ENCODE assay signal across 21 cellular contexts in the genomic region with DNA sequence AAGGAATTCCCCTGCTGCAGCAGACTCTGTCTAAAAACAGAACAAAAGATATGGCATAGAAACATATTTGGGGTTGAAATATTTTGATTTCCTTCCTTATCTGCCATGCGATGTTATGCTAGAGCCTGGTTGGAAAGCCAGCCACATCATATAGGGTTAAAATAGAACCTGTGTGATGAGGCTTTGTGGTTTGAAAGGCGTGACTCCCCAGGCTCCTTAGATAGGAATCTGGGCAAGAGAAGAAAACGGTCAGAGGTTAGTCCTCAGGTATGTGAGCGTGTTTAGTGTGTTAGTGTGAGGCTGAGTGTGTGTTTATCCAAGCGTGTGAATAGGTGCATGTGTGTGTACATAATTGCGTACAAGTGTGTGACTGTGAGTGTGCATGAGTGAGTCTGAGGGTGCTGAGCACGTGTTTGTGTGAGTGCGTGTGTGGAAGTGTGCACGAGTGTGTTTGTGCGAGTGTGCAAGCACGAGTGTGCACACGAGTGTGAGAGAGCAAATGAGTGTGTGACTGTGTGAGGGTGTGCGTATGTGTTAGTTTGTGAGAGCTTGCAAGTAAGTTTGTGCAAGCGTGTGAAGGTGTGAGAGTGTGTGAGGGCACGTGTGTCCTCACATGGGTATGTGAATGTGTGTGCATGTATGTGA.
A peak's percentile ranks its signal among the peaks of the same experiment; 100 is the strongest.
DNase-seq lines count a peak whose midpoint lies in the region; ATAC-seq and TF ChIP-seq lines count a peak whose summit lies in the region.
"Had no signal": no experiment of that assay in that cellular context is flagged by ENCODE, and none has a peak within 500 bp of the region (broad histone marks: within the 10 kb centered on the region; RNA-seq: fewer than 3 reads in every experiment).

No MANE protein-coding gene starts in this region.

- H3K4me3 ChIP-seq in SK-N-SH (ENCODE audit: low read depth in 2 of 2, low read length in 1 of 2), result no peak overlapping the region
- H3K4me3 ChIP-seq: psoas muscle, testis had no signal

- POLR2A ChIA-PET in SK-N-SH (lab: Yijun Ruan, JAX), result interaction anchor here (0.6 kb wide), 1 partner anchor 40 kb away, joined by 4 read pairs; no protein-coding TSS in a partner anchor

- H3K36me3 Mint-ChIP-seq in T-helper 17 cell (ENCODE audit: low read depth), result peaks cover 5% of the 10 kb centered on the region
- H3K36me3 Mint-ChIP-seq: activated CD8-positive, alpha-beta memory T cell treated with anti-CD3 and anti-CD28 coated beads, Interleukin-2, amount 10 ng/mL, durations not matched to agents 7 days and 5 days; natural killer cell had no signal

- no peak overlapping the region for H3K9ac ChIP-seq in SK-N-SH

- H3K79me2 ChIP-seq in SK-N-SH (ENCODE audit: insufficient read depth), result no peaks in the 10 kb centered on the region

- ATAC-seq in SK-N-SH treated with all-trans-retinoic acid at 6 μM for 48 hours (no peak), T-helper 17 cell (no peak), foreskin keratinocyte (no peak), HG03378 (IDR thresholded peaks at IDR 0.05; ENCODE audit: unreplicated experiment) (no peak), GM19023 (IDR thresholded peaks at IDR 0.05; ENCODE audit: unreplicated experiment) (no peak)
- ATAC-seq: activated CD8-positive, alpha-beta memory T cell treated with anti-CD3 and anti-CD28 coated beads, Interleukin-2, amount 10 ng/mL, durations not matched to agents 7 days and 5 days; activated naive CD8-positive, alpha-beta T cell treated with anti-CD3 and anti-CD28 coated beads, Interleukin-2, amount 50 U/mL, for 24 hours; activated T-helper 17 cell treated with anti-CD3 and anti-CD28 coated beads, Interleukin-2, amount 50 U/mL, for 72 hours; psoas muscle had no signal

- no peak for TF ChIP-seq RAD21 in SK-N-SH (IDR thresholded peaks at IDR 0.05; ENCODE audit: low read length)

- peaks cover 33% of the 10 kb centered on the region for H3K27me3 Mint-ChIP-seq in T-helper 17 cell

- H2AFZ ChIP-seq in SK-N-SH (ENCODE audit: low read depth), result no peak overlapping the region

- no peak overlapping the region for H3K4me3 Mint-ChIP-seq in T-helper 17 cell
- H3K4me3 Mint-ChIP-seq: activated CD8-positive, alpha-beta memory T cell treated with anti-CD3 and anti-CD28 coated beads, Interleukin-2, amount 10 ng/mL, durations not matched to agents 7 days and 5 days; activated naive CD8-positive, alpha-beta T cell treated with anti-CD3 and anti-CD28 coated beads, Interleukin-2, amount 50 U/mL, for 24 hours; activated T-helper 17 cell treated with anti-CD3 and anti-CD28 coated beads, Interleukin-2, amount 50 U/mL, for 72 hours; natural killer cell had no signal

- H3K27me3 ChIP-seq in SK-N-SH (ENCODE audit: insufficient read depth) (no peaks in the 10 kb centered on the region), foreskin keratinocyte (peaks cover 6% of the 10 kb centered on the region)
- H3K27me3 ChIP-seq: testis had no signal

- no peaks in the 10 kb centered on the region for H3F3A ChIP-seq in SK-N-SH (replicated peaks; ENCODE audit: insufficient read depth)

- CTCF ChIA-PET in SK-N-SH (lab: Yijun Ruan, JAX), result interaction anchor here (1.1 to 6.9 kb wide), 3 partner anchors 78 to 160 kb away, joined by 3 to 81 read pairs (median 7); partner anchors contain the start of gene COL26A1

- H3K9me3 ChIP-seq in SK-N-SH, result no peaks in the 10 kb centered on the region
- no peaks in the 10 kb centered on the region for H3K9me3 ChIP-seq in T-helper 17 cell (ENCODE audit: control insufficient read depth, low read length, poor library complexity, severe bottlenecking)
- H3K9me3 ChIP-seq: psoas muscle, testis had no signal

- DNase-seq in SK-N-SH, result peak; percentile 5
- no peak for DNase-seq in T-helper 17 cell
- DNase-seq in foreskin keratinocyte, result peak; percentile 12 to 33
- DNase-seq in renal cortical epithelial cell (ENCODE audit: low read depth), result peak; percentile 57
- DNase-seq in activated CD4-positive, CD25-positive, alpha-beta regulatory T cell treated with anti-CD3 and anti-CD28 coated beads, Interleukin-2, amount 50 U/mL, for 72 hours, result no peak
- DNase-seq: activated CD8-positive, alpha-beta memory T cell treated with anti-CD3 and anti-CD28 coated beads, Interleukin-2, amount 10 ng/mL, durations not matched to agents 7 days and 5 days; activated naive CD8-positive, alpha-beta T cell treated with anti-CD3 and anti-CD28 coated beads, Interleukin-2, amount 50 U/mL, for 24 hours; central memory CD4-positive, alpha-beta T cell; effector CD4-positive, alpha-beta T cell; IMR-90; natural killer cell; NCI-H1092; NCI-H2081 treated with DMSO at 0.1 percent for 48 hours; NCI-H524 treated with DMSO at 0.1 percent for 48 hours; psoas muscle; SHP77; testis had no signal

- H3K27ac ChIP-seq in SK-N-SH (ENCODE audit: low read depth in 2 of 2, low read length in 1 of 2) (no peak overlapping the region), foreskin keratinocyte (no peak overlapping the region)
- H3K27ac ChIP-seq: psoas muscle, testis had no signal

- H3K4me1 Mint-ChIP-seq in T-helper 17 cell, result peaks cover 9% of the 10 kb centered on the region
- H3K4me1 Mint-ChIP-seq: activated naive CD8-positive, alpha-beta T cell treated with anti-CD3 and anti-CD28 coated beads, Interleukin-2, amount 50 U/mL, for 24 hours; activated T-helper 17 cell treated with anti-CD3 and anti-CD28 coated beads, Interleukin-2, amount 50 U/mL, for 72 hours had no signal

- no peak overlapping the region for H3K4me2 ChIP-seq in SK-N-SH

- no peaks in the 10 kb centered on the region for H3K9me2 ChIP-seq in SK-N-SH

- peak overlapping the region; percentile 1 for H3K27ac Mint-ChIP-seq in T-helper 17 cell
- H3K27ac Mint-ChIP-seq: activated CD8-positive, alpha-beta memory T cell treated with anti-CD3 and anti-CD28 coated beads, Interleukin-2, amount 10 ng/mL, durations not matched to agents 7 days and 5 days; activated naive CD8-positive, alpha-beta T cell treated with anti-CD3 and anti-CD28 coated beads, Interleukin-2, amount 50 U/mL, for 24 hours; activated T-helper 17 cell treated with anti-CD3 and anti-CD28 coated beads, Interleukin-2, amount 50 U/mL, for 72 hours; natural killer cell had no signal

- H4K20me1 ChIP-seq in SK-N-SH (ENCODE audit: insufficient read depth), result no peaks in the 10 kb centered on the region

- no peak for TF ChIP-seq EP300 in SK-N-SH (IDR thresholded peaks at IDR 0.05; ENCODE audit: borderline replicate concordance in 1 of 2, low read depth in 1 of 2, low read length in 1 of 2)

- WGBS in SK-N-SH (ENCODE audit: low lambda C conversion rate), result 56% methylated on average over 15 of the region's 15 CpGs

- no peaks in the 10 kb centered on the region for H3K36me3 ChIP-seq in SK-N-SH (replicated peaks in 1 of 2; ENCODE audit: control insufficient read depth in 1 of 2, insufficient read depth in 2 of 2, low read length in 1 of 2)

- TF ChIP-seq CTCF in SK-N-SH (IDR thresholded peaks at IDR 0.05) (no peak), foreskin keratinocyte (conservative IDR thresholded peaks at IDR 0.05) (no peak)

- no peaks in the 10 kb centered on the region for H3K4me1 ChIP-seq in SK-N-SH (ENCODE audit: control insufficient read depth in 1 of 2, insufficient read depth in 2 of 2, low read depth in 1 of 2, low read length in 1 of 2)
- no peaks in the 10 kb centered on the region for H3K4me1 ChIP-seq in foreskin keratinocyte
- H3K4me1 ChIP-seq: psoas muscle, testis had no signal

TF ChIP-seq in SK-N-SH, 30 proteins besides CTCF, POLR2A, EP300 and RAD21 (continues in another document):
- no peak for TF ChIP-seq JUND (IDR thresholded peaks at IDR 0.05)
- TF ChIP-seq PBX3 (IDR thresholded peaks at IDR 0.05), result no peak
- TF ChIP-seq, protein P1, sequence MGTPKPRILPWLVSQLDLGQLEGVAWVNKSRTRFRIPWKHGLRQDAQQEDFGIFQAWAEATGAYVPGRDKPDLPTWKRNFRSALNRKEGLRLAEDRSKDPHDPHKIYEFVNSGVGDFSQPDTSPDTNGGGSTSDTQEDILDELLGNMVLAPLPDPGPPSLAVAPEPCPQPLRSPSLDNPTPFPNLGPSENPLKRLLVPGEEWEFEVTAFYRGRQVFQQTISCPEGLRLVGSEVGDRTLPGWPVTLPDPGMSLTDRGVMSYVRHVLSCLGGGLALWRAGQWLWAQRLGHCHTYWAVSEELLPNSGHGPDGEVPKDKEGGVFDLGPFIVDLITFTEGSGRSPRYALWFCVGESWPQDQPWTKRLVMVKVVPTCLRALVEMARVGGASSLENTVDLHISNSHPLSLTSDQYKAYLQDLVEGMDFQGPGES (IDR thresholded peaks at IDR 0.05; ENCODE audit: low read depth, low read length), result no peak
- TF ChIP-seq FOSL2 (IDR thresholded peaks at IDR 0.05; ENCODE audit: borderline replicate concordance, low read depth), result no peak

TF ChIP-seq in SK-N-SH treated with all-trans-retinoic acid at 6 μM for 48 hours, 23 proteins besides CTCF, POLR2A, EP300 and RAD21 (continues in another document):
- TF ChIP-seq POU6F1 (CRISPR knock-in tag; IDR thresholded peaks at IDR 0.05; ENCODE audit: borderline replicate concordance, low read depth) (no peak), ZC3H10 (CRISPR knock-in tag; IDR thresholded peaks at IDR 0.05) (no peak), ISL1 (CRISPR knock-in tag; IDR thresholded peaks at IDR 0.05) (no peak), CSRNP3 (CRISPR knock-in tag; IDR thresholded peaks at IDR 0.05) (no peak), ZFP30 (CRISPR knock-in tag; IDR thresholded peaks at IDR 0.05) (no peak), PPARA (CRISPR knock-in tag; IDR thresholded peaks at IDR 0.05; ENCODE audit: borderline replicate concordance) (no peak)

Comparison
In these comparisons a context has a peak if more than half of its experiments do, and no peak if none do; other contexts are left out.
1. DNase-seq: peak in SK-N-SH (single experiment), foreskin keratinocyte (2 of 2) and renal cortical epithelial cell (single experiment); none in T-helper 17 cell (0 of 3) and activated CD4-positive, CD25-positive, alpha-beta regulatory T cell treated with anti-CD3 and anti-CD28 coated beads, Interleukin-2, amount 50 U/mL, for 72 hours (single experiment).